Comparison of ENCODE assay signal across 8 cellular contexts in the genomic region with DNA sequence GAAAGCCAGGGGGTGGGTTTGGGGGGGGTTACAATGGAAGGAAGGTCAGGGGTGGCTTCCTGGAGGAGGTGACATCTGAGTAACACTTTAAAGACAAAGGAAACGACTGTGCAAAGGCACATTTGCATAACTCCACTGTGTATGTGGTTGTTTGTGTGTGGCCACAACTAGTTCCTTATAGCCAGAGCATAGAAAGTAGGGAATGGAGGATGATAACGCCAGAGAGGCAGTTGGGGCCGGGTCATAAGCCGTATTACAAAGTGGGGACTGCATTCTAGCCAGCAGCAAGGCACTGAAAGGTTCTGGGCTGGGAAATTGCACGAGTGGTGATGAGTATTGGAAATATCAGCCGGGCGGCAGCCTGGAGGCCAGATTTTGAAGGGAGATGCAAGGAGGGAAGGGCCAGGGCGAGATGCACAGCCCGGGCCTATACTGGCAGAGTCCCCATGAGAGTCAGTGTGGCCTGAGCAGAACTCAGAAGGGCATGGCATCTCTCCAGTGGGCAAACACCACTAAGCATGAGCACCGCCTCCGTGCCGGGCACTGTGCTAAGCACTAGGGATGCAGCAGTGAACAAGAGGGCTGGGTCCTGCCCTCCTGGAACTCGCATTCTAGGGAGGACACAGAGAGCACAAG. TPM values are rescaled to one million over a fixed set of nuclear protein-coding genes. Genes with fewer than 3 reads are reported as not detected.
DNase-seq lines count a peak whose midpoint lies in the region; ATAC-seq, FAIRE-seq and TF ChIP-seq lines count a peak whose summit lies in the region.

No MANE protein-coding gene starts in this region.

- WGBS in lung, 2 donors, result 10 to 13% methylated on average over 13 of the region's 13 CpGs

- TF ChIP-seq CTCF in VCaP (conservative IDR thresholded peaks at IDR 0.05) (no peak), lung (IDR thresholded peaks at IDR 0.05; ENCODE audit: control extremely low read depth, extremely low read depth) (no peak), D721Med (IDR thresholded peaks at IDR 0.05; ENCODE audit: insufficient read depth, missing control alignments) (no peak)

- ATAC-seq in HG02763 (IDR thresholded peaks at IDR 0.05; ENCODE audit: unreplicated experiment) (peak; percentile 16), lung (ENCODE audit: insufficient read depth, low FRiP score) (no peak)

- H3K9me3 ChIP-seq in lung (ENCODE audit: control insufficient read depth in 2 of 2, insufficient read depth in 1 of 2, low read length in 1 of 2), result no peaks in the 10 kb centered on the region

- H3K4me3 ChIP-seq in lung, result no peak overlapping the region

- FAIRE-seq in D721Med (lab: Jason Lieb, UNC), result no peak

- no peaks in the 10 kb centered on the region for H3K27me3 ChIP-seq in lung (ENCODE audit: control insufficient read depth, insufficient read depth)

- H3K27ac ChIP-seq in VCaP (peak overlapping the region; percentile 98), lung (ENCODE audit: low read depth in 1 of 2, low read length in 1 of 2) (peak overlapping the region; percentile 89 to 96)

- DNase-seq in CD1c-positive myeloid dendritic cell (ENCODE audit: extremely low spot score) (peak; percentile 69), lung (ENCODE audit: low spot score) (no peak), D721Med (ENCODE audit: insufficient read length, low spot score) (no peak), NCI-H69 (lab: John Stamatoyannopoulos, UW) (no peak), putamen (ENCODE audit: low spot score) (no peak)
- DNase-seq in effector CD4-positive, alpha-beta T cell, result no peak

- H3K36me3 ChIP-seq in lung (ENCODE audit: control insufficient read depth in 2 of 2, insufficient read depth in 2 of 2, low read length in 2 of 2), result peaks cover 0 to 8% of the 10 kb centered on the region in 2 donors

- H3K4me1 ChIP-seq in lung (ENCODE audit: control insufficient read depth in 2 of 2, insufficient read depth in 2 of 2, low read length in 2 of 2), result peaks cover 17 to 45% of the 10 kb centered on the region in 2 donors

RNA-seq across cellular contexts. Expression of a gene that starts 33.6 kb away (rescaled TPM):
- total RNA-seq in lung, result 10 to 100 TPM; 33.2 to 37.7 TPM
- polyA plus RNA-seq in lung, result 10 to 100 TPM; 13.1 to 16.8 TPM

RNA-seq across cellular contexts. Expression of a gene that starts 36.1 kb away (rescaled TPM):
- 10 to 100 TPM; 43.8 to 48.5 TPM for total RNA-seq in lung
- 100 to 1,000 TPM in 1 of 2 donors, 10 to 100 TPM in 1; 43.1 to 133 TPM for polyA plus RNA-seq in lung

RNA-seq across cellular contexts. Expression of a gene that starts 49.9 kb away (rescaled TPM):
- 1 to 10 TPM; 3.7 to 7.5 TPM for total RNA-seq in lung
- 1 to 10 TPM in 1 of 2 donors, under 1 TPM in 1; 0.41 to 2.0 TPM for polyA plus RNA-seq in lung
